In genomic region chr16:26727801-26728200, GRCh38 we compare ENCODE assay signal across 26 cellular contexts.
"Had no signal": no experiment of that assay in that cellular context is flagged by ENCODE, and none has a peak within 500 bp of the region (broad histone marks: within the 10 kb centered on the region; RNA-seq: fewer than 3 reads in every experiment).

No MANE protein-coding gene starts in this region.

- H3K4me1 ChIP-seq: esophagus muscularis mucosa, foreskin keratinocyte, gastroesophageal sphincter, lower lobe of right lung, pancreas, stomach, thyroid gland, vagina had no signal

- H3K36me3 Mint-ChIP-seq: naive thymus-derived CD8-positive, alpha-beta T cell; stimulated activated effector memory CD8-positive, alpha-beta T cell treated with anti-CD3 and anti-CD28 coated beads, Interleukin-12 subunit alpha, Interleukin-12 subunit beta, amount 100 ng/mL, for 72 hours had no signal

- H3K27ac ChIP-seq: dorsolateral prefrontal cortex, epithelial cell of prostate, esophagus muscularis mucosa, foreskin keratinocyte, gastroesophageal sphincter, heart left ventricle, hepatocyte, lower lobe of right lung, neutrophil, pancreas, stomach, thyroid gland, vagina had no signal

- H3K9me3 Mint-ChIP-seq: stimulated activated effector memory CD8-positive, alpha-beta T cell treated with anti-CD3 and anti-CD28 coated beads, Interleukin-12 subunit alpha, Interleukin-12 subunit beta, amount 100 ng/mL, for 72 hours had no signal

- H3K4me3 ChIP-seq: dorsolateral prefrontal cortex, esophagus muscularis mucosa, gastroesophageal sphincter, heart left ventricle, hepatocyte, lower lobe of right lung, pancreas, smooth muscle cell, stomach, thyroid gland, vagina had no signal

- DNase-seq: effector CD4-positive, alpha-beta T cell; foreskin keratinocyte; heart left ventricle; kidney glomerular epithelial cell; left colon; left ventricle myocardium superior; lower lobe of right lung; naive thymus-derived CD8-positive, alpha-beta T cell; pancreas; stimulated activated CD4-positive, alpha-beta T cell treated with anti-CD3 and anti-CD28 coated beads, Interleukin-12 subunit alpha, Interleukin-12 subunit beta, amount 100 ng/mL, for 4 hours; stimulated activated CD4-positive, alpha-beta T cell treated with anti-CD3 and anti-CD28 coated beads, Interleukin-1b, Interleukin-23, amount 100 ng/mL, for 48 hours; stimulated activated CD4-positive, alpha-beta T cell treated with anti-CD3 and anti-CD28 coated beads, Interleukin-4, amount 100 ng/mL, for 24 hours; stimulated activated naive CD4-positive, alpha-beta T cell treated with Interleukin-2 at 50 U/mL for 16 hours; stomach; thyroid gland; trophoblast cell had no signal

- H3K9me3 ChIP-seq: esophagus muscularis mucosa, gastroesophageal sphincter, heart left ventricle, lower lobe of right lung, neutrophil, pancreas, stomach, thyroid gland, vagina had no signal

- H3K27me3 ChIP-seq: foreskin keratinocyte, heart left ventricle, hepatocyte, neutrophil, pancreas, thyroid gland, vagina had no signal

- H3K27ac Mint-ChIP-seq: progenitor cell of endocrine pancreas; stimulated activated effector memory CD8-positive, alpha-beta T cell treated with anti-CD3 and anti-CD28 coated beads, Interleukin-12 subunit alpha, Interleukin-12 subunit beta, amount 100 ng/mL, for 72 hours had no signal

- H3K4me3 Mint-ChIP-seq: naive thymus-derived CD8-positive, alpha-beta T cell; stimulated activated effector memory CD8-positive, alpha-beta T cell treated with anti-CD3 and anti-CD28 coated beads, Interleukin-12 subunit alpha, Interleukin-12 subunit beta, amount 100 ng/mL, for 72 hours had no signal

- H3K36me3 ChIP-seq: esophagus muscularis mucosa, gastroesophageal sphincter, heart left ventricle, lower lobe of right lung, neutrophil, pancreas, stomach, thyroid gland, vagina had no signal

- H3K4me1 Mint-ChIP-seq: naive thymus-derived CD8-positive, alpha-beta T cell; stimulated activated effector memory CD8-positive, alpha-beta T cell treated with anti-CD3 and anti-CD28 coated beads, Interleukin-12 subunit alpha, Interleukin-12 subunit beta, amount 100 ng/mL, for 72 hours had no signal
